21 cellular contexts compared by ENCODE assay signal in genomic region chr13:22432690-22433089, GRCh38.
"Had no signal": no experiment of that assay in that cellular context is flagged by ENCODE, and none has a peak within 500 bp of the region (broad histone marks: within the 10 kb centered on the region; RNA-seq: fewer than 3 reads in every experiment).

No MANE protein-coding gene starts in this region.

- H3K27me3 Mint-ChIP-seq: activated B cell treated with CpG ODN at 0.5 μM for 24 hours; activated CD4-positive, alpha-beta memory T cell treated with anti-CD3 and anti-CD28 coated beads for 36 hours; activated naive CD8-positive, alpha-beta T cell treated with anti-CD3 and anti-CD28 coated beads, Interleukin-2, amount 10 ng/mL, durations not matched to agents 7 days and 5 days; natural killer cell treated with Interleukin-12 subunit alpha and Interleukin-12 subunit beta and Interleukin-15 and Interleukin-18, amount 100 ng/mL, for 72 hours; stimulated activated naive CD8-positive, alpha-beta T cell treated with anti-CD3 and anti-CD28 coated beads, Interleukin-15, amount 100 ng/mL, for 72 hours had no signal

- H3K9me3 Mint-ChIP-seq: activated CD4-positive, alpha-beta memory T cell treated with anti-CD3 and anti-CD28 coated beads for 36 hours; endodermal cell; stimulated activated naive CD8-positive, alpha-beta T cell treated with anti-CD3 and anti-CD28 coated beads, Interleukin-15, amount 100 ng/mL, for 72 hours had no signal

- DNase-seq: activated B cell treated with CpG ODN at 0.5 μM for 24 hours; activated CD4-positive, alpha-beta memory T cell treated with anti-CD3 and anti-CD28 coated beads for 36 hours; activated CD4-positive, alpha-beta T cell treated with anti-CD3 and anti-CD28 coated beads for 4 hours; activated naive CD4-positive, alpha-beta T cell treated with anti-CD3 and anti-CD28 coated beads for 36 hours; activated naive CD8-positive, alpha-beta T cell treated with anti-CD3 and anti-CD28 coated beads, Interleukin-2, amount 10 ng/mL, durations not matched to agents 7 days and 5 days; activated T-cell treated with anti-CD3 and anti-CD28 coated beads, Interleukin-2, amount 50 U/mL, for 48 hours; amniotic stem cell; cerebellar nuclear complex; cortex of kidney; endodermal cell; esophagus squamous epithelium; gastrocnemius medialis; hippocampal formation; kidney glomerular epithelial cell; left ventricle myocardium superior; midbrain; right cardiac atrium; stimulated activated CD4-positive, alpha-beta T cell treated with anti-CD3 and anti-CD28 coated beads, Interleukin-1b, Interleukin-23, amount 100 ng/mL, for 48 hours; stimulated activated naive CD8-positive, alpha-beta T cell treated with anti-CD3 and anti-CD28 coated beads, Interleukin-15, amount 100 ng/mL, for 72 hours had no signal

- H3K27ac Mint-ChIP-seq: activated B cell treated with CpG ODN at 0.5 μM for 24 hours; activated CD4-positive, alpha-beta memory T cell treated with anti-CD3 and anti-CD28 coated beads for 36 hours; activated naive CD4-positive, alpha-beta T cell treated with anti-CD3 and anti-CD28 coated beads for 36 hours; activated naive CD8-positive, alpha-beta T cell treated with anti-CD3 and anti-CD28 coated beads, Interleukin-2, amount 10 ng/mL, durations not matched to agents 7 days and 5 days; endodermal cell; natural killer cell treated with Interleukin-12 subunit alpha and Interleukin-12 subunit beta and Interleukin-15 and Interleukin-18, amount 100 ng/mL, for 72 hours; stimulated activated effector memory CD8-positive, alpha-beta T cell treated with anti-CD3 and anti-CD28 coated beads, Interleukin-12 subunit alpha, Interleukin-12 subunit beta, amount 100 ng/mL, for 72 hours had no signal

- H3K4me1 Mint-ChIP-seq: activated B cell treated with CpG ODN at 0.5 μM for 24 hours; endodermal cell; stimulated activated effector memory CD8-positive, alpha-beta T cell treated with anti-CD3 and anti-CD28 coated beads, Interleukin-12 subunit alpha, Interleukin-12 subunit beta, amount 100 ng/mL, for 72 hours; stimulated activated naive CD8-positive, alpha-beta T cell treated with anti-CD3 and anti-CD28 coated beads, Interleukin-15, amount 100 ng/mL, for 72 hours had no signal

- H3K4me3 Mint-ChIP-seq: activated B cell treated with CpG ODN at 0.5 μM for 24 hours; activated CD4-positive, alpha-beta memory T cell treated with anti-CD3 and anti-CD28 coated beads for 36 hours; activated naive CD4-positive, alpha-beta T cell treated with anti-CD3 and anti-CD28 coated beads for 36 hours; activated naive CD8-positive, alpha-beta T cell treated with anti-CD3 and anti-CD28 coated beads, Interleukin-2, amount 10 ng/mL, durations not matched to agents 7 days and 5 days; endodermal cell; natural killer cell treated with Interleukin-12 subunit alpha and Interleukin-12 subunit beta and Interleukin-15 and Interleukin-18, amount 100 ng/mL, for 72 hours; stimulated activated effector memory CD8-positive, alpha-beta T cell treated with anti-CD3 and anti-CD28 coated beads, Interleukin-12 subunit alpha, Interleukin-12 subunit beta, amount 100 ng/mL, for 72 hours; stimulated activated naive CD8-positive, alpha-beta T cell treated with anti-CD3 and anti-CD28 coated beads, Interleukin-15, amount 100 ng/mL, for 72 hours had no signal

- H3K36me3 Mint-ChIP-seq: activated CD4-positive, alpha-beta memory T cell treated with anti-CD3 and anti-CD28 coated beads for 36 hours; natural killer cell treated with Interleukin-12 subunit alpha and Interleukin-12 subunit beta and Interleukin-15 and Interleukin-18, amount 100 ng/mL, for 72 hours; stimulated activated effector memory CD8-positive, alpha-beta T cell treated with anti-CD3 and anti-CD28 coated beads, Interleukin-12 subunit alpha, Interleukin-12 subunit beta, amount 100 ng/mL, for 72 hours had no signal
